Comparison of ENCODE assay signal across 15 cellular contexts in genomic region chr10:132107211-132107946, GRCh38. TPM values are rescaled to one million over a fixed set of nuclear protein-coding genes. Genes with fewer than 3 reads are reported as not detected.
DNase-seq lines count a peak whose midpoint lies in the region; ATAC-seq and TF ChIP-seq lines count a peak whose summit lies in the region.
"Had no signal": no experiment of that assay in that cellular context is flagged by ENCODE, and none has a peak within 500 bp of the region (broad histone marks: within the 10 kb centered on the region; RNA-seq: fewer than 3 reads in every experiment).

No MANE protein-coding gene starts in this region.

- H3K4me3 ChIP-seq in WERI-Rb-1 (ENCODE audit: low read depth, low read length) (no peak overlapping the region), left lung (no peak overlapping the region)

- TF ChIP-seq CTCF in WERI-Rb-1 (IDR thresholded peaks at IDR 0.05; ENCODE audit: low read depth, low read length) (no peak), left lung (IDR thresholded peaks at IDR 0.05) (no peak), RWPE1 (conservative IDR thresholded peaks at IDR 0.05; ENCODE audit: low read depth) (no peak)

- H3K36me3 Mint-ChIP-seq in activated naive CD8-positive, alpha-beta T cell treated with anti-CD3 and anti-CD28 coated beads, Interleukin-2, amount 10 ng/mL, durations not matched to agents 7 days and 5 days = no peaks in the 10 kb centered on the region
- no peaks in the 10 kb centered on the region for H3K36me3 Mint-ChIP-seq in activated naive CD8-positive, alpha-beta T cell treated with anti-CD3 and anti-CD28 coated beads, Interleukin-2, amount 50 U/mL, for 24 hours (ENCODE audit: low read depth)

- H3K27me3 ChIP-seq in WERI-Rb-1 (ENCODE audit: insufficient read depth, low read depth, severe bottlenecking) (no peaks in the 10 kb centered on the region), left lung (peaks cover 0 to 7% of the 10 kb centered on the region in 2 donors)

- H3K27ac ChIP-seq in WERI-Rb-1 (no peak overlapping the region), left lung (no peak overlapping the region), RWPE1 (no peak overlapping the region)

- H3K27me3 Mint-ChIP-seq in activated naive CD8-positive, alpha-beta T cell treated with anti-CD3 and anti-CD28 coated beads, Interleukin-2, amount 10 ng/mL, durations not matched to agents 7 days and 5 days = peaks cover 2% of the 10 kb centered on the region
- no peaks in the 10 kb centered on the region for H3K27me3 Mint-ChIP-seq in activated naive CD8-positive, alpha-beta T cell treated with anti-CD3 and anti-CD28 coated beads, Interleukin-2, amount 50 U/mL, for 24 hours

- DNase-seq in activated naive CD8-positive, alpha-beta T cell treated with anti-CD3 and anti-CD28 coated beads, Interleukin-2, amount 10 ng/mL, durations not matched to agents 7 days and 5 days = peak; percentile 17
- no peak for DNase-seq in activated naive CD8-positive, alpha-beta T cell treated with anti-CD3 and anti-CD28 coated beads, Interleukin-2, amount 50 U/mL, for 24 hours
- DNase-seq in WERI-Rb-1 (peak; percentile 22), left lung (peak; percentile 27 to 62), superior temporal gyrus (ENCODE audit: extremely low spot score) (peak; percentile 44), RWPE1 (ENCODE audit: low spot score) (no peak)
- DNase-seq: activated CD4-positive, alpha-beta T cell treated with anti-CD3 and anti-CD28 coated beads for 48 hours; activated gamma-delta T cell treated with Interleukin-2 at 50 U/mL for 16 hours; MV-4-11; NCI-H446 treated with DMSO at 0.1 percent for 48 hours; occipital lobe had no signal

- no peaks in the 10 kb centered on the region for H3K9me3 ChIP-seq in WERI-Rb-1 (ENCODE audit: severe bottlenecking)
- H3K9me3 ChIP-seq in left lung = no peaks in the 10 kb centered on the region

- no peak overlapping the region for H3K4me3 Mint-ChIP-seq in activated naive CD8-positive, alpha-beta T cell treated with anti-CD3 and anti-CD28 coated beads, Interleukin-2, amount 10 ng/mL, durations not matched to agents 7 days and 5 days
- no peak overlapping the region for H3K4me3 Mint-ChIP-seq in activated naive CD8-positive, alpha-beta T cell treated with anti-CD3 and anti-CD28 coated beads, Interleukin-2, amount 50 U/mL, for 24 hours
- H3K4me3 Mint-ChIP-seq: B cell; T-helper 1 cell treated with Interleukin-12 subunit alpha and Interleukin-12 subunit beta and Interleukin-4 antibody, amounts not matched to agents 30 μg/mL and 1 μg/mL, for 36 hours had no signal

- H3K4me1 ChIP-seq in left lung = no peaks in the 10 kb centered on the region

- CTCF ChIA-PET in RWPE1 (lab: Yijun Ruan, JAX) = no interaction called here

- POLR2A ChIA-PET in activated naive CD8-positive, alpha-beta T cell treated with anti-CD3 and anti-CD28 coated beads, Interleukin-2, amount 10 ng/mL, durations not matched to agents 7 days and 5 days (lab: Charles Lee) = no interaction called here
- POLR2A ChIA-PET in RWPE1 (lab: Yijun Ruan, JAX; ENCODE audit: low non-redundant PET) = no interaction called here

- ATAC-seq in activated naive CD8-positive, alpha-beta T cell treated with anti-CD3 and anti-CD28 coated beads, Interleukin-2, amount 10 ng/mL, durations not matched to agents 7 days and 5 days (ENCODE audit: low read depth) = no peak
- ATAC-seq in activated naive CD8-positive, alpha-beta T cell treated with anti-CD3 and anti-CD28 coated beads, Interleukin-2, amount 50 U/mL, for 24 hours = no peak
- ATAC-seq in left lung = no peak
- no peak for ATAC-seq in HG03521 (IDR thresholded peaks at IDR 0.05; ENCODE audit: unreplicated experiment)
- ATAC-seq in HG02885 (IDR thresholded peaks at IDR 0.05; ENCODE audit: poor library complexity, unreplicated experiment) = no peak

- intact Hi-C loops in left lung (cut with DNase I) = no loop called here

- H3K9me3 Mint-ChIP-seq in activated naive CD8-positive, alpha-beta T cell treated with anti-CD3 and anti-CD28 coated beads, Interleukin-2, amount 10 ng/mL, durations not matched to agents 7 days and 5 days = no peaks in the 10 kb centered on the region
- no peaks in the 10 kb centered on the region for H3K9me3 Mint-ChIP-seq in activated naive CD8-positive, alpha-beta T cell treated with anti-CD3 and anti-CD28 coated beads, Interleukin-2, amount 50 U/mL, for 24 hours
- H3K9me3 Mint-ChIP-seq: T-helper 1 cell treated with Interleukin-12 subunit alpha and Interleukin-12 subunit beta and Interleukin-4 antibody, amounts not matched to agents 30 μg/mL and 1 μg/mL, for 36 hours had no signal

- H3K4me1 Mint-ChIP-seq in activated naive CD8-positive, alpha-beta T cell treated with anti-CD3 and anti-CD28 coated beads, Interleukin-2, amount 10 ng/mL, durations not matched to agents 7 days and 5 days = no peaks in the 10 kb centered on the region
- H3K4me1 Mint-ChIP-seq in activated naive CD8-positive, alpha-beta T cell treated with anti-CD3 and anti-CD28 coated beads, Interleukin-2, amount 50 U/mL, for 24 hours = no peaks in the 10 kb centered on the region
- H3K4me1 Mint-ChIP-seq: B cell had no signal

- H3K36me3 ChIP-seq in WERI-Rb-1 = no peaks in the 10 kb centered on the region
- no peaks in the 10 kb centered on the region for H3K36me3 ChIP-seq in left lung

- no peak overlapping the region for H3K27ac Mint-ChIP-seq in activated naive CD8-positive, alpha-beta T cell treated with anti-CD3 and anti-CD28 coated beads, Interleukin-2, amount 10 ng/mL, durations not matched to agents 7 days and 5 days
- H3K27ac Mint-ChIP-seq in activated naive CD8-positive, alpha-beta T cell treated with anti-CD3 and anti-CD28 coated beads, Interleukin-2, amount 50 U/mL, for 24 hours = no peak overlapping the region
- H3K27ac Mint-ChIP-seq: B cell; T-helper 1 cell treated with Interleukin-12 subunit alpha and Interleukin-12 subunit beta and Interleukin-4 antibody, amounts not matched to agents 30 μg/mL and 1 μg/mL, for 36 hours had no signal

RNA-seq across cellular contexts. Expression of gene JAKMIP3, which starts 41.6 kb away (rescaled TPM):
- total RNA-seq in activated naive CD8-positive, alpha-beta T cell treated with anti-CD3 and anti-CD28 coated beads, Interleukin-2, amount 10 ng/mL, durations not matched to agents 7 days and 5 days = under 1 TPM; 0.17 to 0.28 TPM
- total RNA-seq in left lung = under 1 TPM; 0.38 to 0.42 TPM

Comparison
In these comparisons a context has a peak if more than half of its experiments do, and no peak if none do; other contexts are left out.
1. DNase-seq: peak in activated naive CD8-positive, alpha-beta T cell treated with anti-CD3 and anti-CD28 coated beads, Interleukin-2, amount 10 ng/mL, durations not matched to agents 7 days and 5 days (single experiment), WERI-Rb-1 (single experiment), left lung (2 of 2) and superior temporal gyrus (single experiment); none in activated naive CD8-positive, alpha-beta T cell treated with anti-CD3 and anti-CD28 coated beads, Interleukin-2, amount 50 U/mL, for 24 hours (single experiment) and RWPE1 (single experiment).